ENCODE assay signal across 25 cellular contexts in the genomic region with DNA sequence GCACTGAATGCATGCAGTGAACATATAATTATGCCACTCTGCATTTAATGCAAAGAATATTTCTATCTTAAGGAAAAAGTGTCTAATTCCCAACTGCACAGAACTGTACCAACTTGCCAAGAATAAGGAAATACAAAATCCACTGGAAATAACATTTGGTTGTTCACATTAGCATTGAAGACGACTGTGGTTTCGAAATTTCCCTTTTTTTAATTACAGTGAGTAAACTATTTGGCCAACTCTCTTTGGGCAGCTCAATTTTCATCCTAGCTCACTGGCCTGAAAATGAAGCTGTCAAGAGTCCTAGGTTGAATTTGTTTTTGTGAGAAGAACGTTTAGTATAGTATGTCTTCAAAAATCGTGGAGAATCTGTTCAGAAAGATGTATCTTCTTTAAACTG.
DNase-seq lines count a peak whose midpoint lies in the region; ATAC-seq, FAIRE-seq and TF ChIP-seq lines count a peak whose summit lies in the region.
"Had no signal": no experiment of that assay in that cellular context is flagged by ENCODE, and none has a peak within 500 bp of the region (broad histone marks: within the 10 kb centered on the region; RNA-seq: fewer than 3 reads in every experiment).

No MANE protein-coding gene starts in this region.

- no peaks in the 10 kb centered on the region for H3K9me3 Mint-ChIP-seq in astrocyte (ENCODE audit: unreplicated experiment)
- H3K9me3 Mint-ChIP-seq: GM23338, HFFc6, IgD-negative memory B cell had no signal

- H3K36me3 ChIP-seq in astrocyte (ENCODE audit: insufficient read depth, low read length) (no peaks in the 10 kb centered on the region), esophagus squamous epithelium (no peaks in the 10 kb centered on the region)
- H3K36me3 ChIP-seq: BE2C had no signal

- no peaks in the 10 kb centered on the region for H3K9me3 ChIP-seq in astrocyte (ENCODE audit: insufficient read depth, low read depth, low read length)
- H3K9me3 ChIP-seq in esophagus squamous epithelium = no peaks in the 10 kb centered on the region
- H3K9me3 ChIP-seq: BE2C had no signal

- 44 to 61% methylated on average over 4 of the region's 4 CpGs for WGBS in esophagus squamous epithelium, 2 donors

- H3K27me3 Mint-ChIP-seq in astrocyte (ENCODE audit: low read depth, unreplicated experiment) = no peaks in the 10 kb centered on the region
- H3K27me3 Mint-ChIP-seq: CD4-positive, CD25-positive, alpha-beta regulatory T cell; CD8-positive, alpha-beta memory T cell; IgD-negative memory B cell had no signal

- intact Hi-C loops in esophagus squamous epithelium (cut with DNase I) = no loop called here

- TF ChIP-seq CTCF in astrocyte (IDR thresholded peaks at IDR 0.05; ENCODE audit: insufficient read depth, low read depth, low read length) (no peak), fibroblast of mammary gland (conservative IDR thresholded peaks at IDR 0.05; ENCODE audit: control insufficient read depth, insufficient read depth, low read depth, low read length) (no peak), esophagus squamous epithelium (IDR thresholded peaks at IDR 0.05) (no peak)

- no peak overlapping the region for H3K9ac ChIP-seq in astrocyte (ENCODE audit: low read length)

- no peak for ATAC-seq in HG03354 (IDR thresholded peaks at IDR 0.05; ENCODE audit: poor library complexity, severe bottlenecking, unreplicated experiment)
- ATAC-seq: GM12878, GM23338, HCT116, HepG2 had no signal

- no peaks in the 10 kb centered on the region for H4K20me1 ChIP-seq in astrocyte (ENCODE audit: insufficient read depth, low read length)

- H3K4me3 ChIP-seq in astrocyte (ENCODE audit: insufficient read depth, low read depth, low read length) = no peak overlapping the region
- H3K4me3 ChIP-seq in fibroblast of mammary gland (ENCODE audit: control insufficient read depth, low read depth, low read length) = no peak overlapping the region
- H3K4me3 ChIP-seq in esophagus squamous epithelium = no peak overlapping the region
- H3K4me3 ChIP-seq: GM12878, GM23338 had no signal

- peak; percentile 91 for FAIRE-seq in astrocyte (lab: Jason Lieb, UNC)
- FAIRE-seq: A204.1, GM12878, HepG2 had no signal

- no peak overlapping the region for H3K4me3 Mint-ChIP-seq in astrocyte (ENCODE audit: unreplicated experiment)
- H3K4me3 Mint-ChIP-seq: CD4-positive, CD25-positive, alpha-beta regulatory T cell; CD8-positive, alpha-beta memory T cell; GM23338; HFFc6; IgD-negative memory B cell had no signal

- H3K36me3 Mint-ChIP-seq in astrocyte (ENCODE audit: low read depth, unreplicated experiment) = no peaks in the 10 kb centered on the region
- H3K36me3 Mint-ChIP-seq: CD4-positive, CD25-positive, alpha-beta regulatory T cell; CD8-positive, alpha-beta memory T cell; IgD-negative memory B cell had no signal

- H3K27me3 ChIP-seq in astrocyte (ENCODE audit: insufficient read depth, low read length) (no peaks in the 10 kb centered on the region), esophagus squamous epithelium (no peaks in the 10 kb centered on the region)
- H3K27me3 ChIP-seq: BE2C had no signal

- H2AFZ ChIP-seq in astrocyte (ENCODE audit: low read depth, low read length) = no peak overlapping the region
- H2AFZ ChIP-seq: GM23338 had no signal

- no peaks in the 10 kb centered on the region for H3K4me1 ChIP-seq in astrocyte (ENCODE audit: insufficient read depth, low read length)
- H3K4me1 ChIP-seq in esophagus squamous epithelium = no peaks in the 10 kb centered on the region
- H3K4me1 ChIP-seq: BE2C had no signal

- H3K4me2 ChIP-seq in astrocyte (ENCODE audit: low read length) = no peak overlapping the region
- H3K4me2 ChIP-seq: GM23338 had no signal

- no peaks in the 10 kb centered on the region for H3K4me1 Mint-ChIP-seq in astrocyte (ENCODE audit: low read depth, unreplicated experiment)
- H3K4me1 Mint-ChIP-seq: CD4-positive, CD25-positive, alpha-beta regulatory T cell; CD8-positive, alpha-beta memory T cell; IgD-negative memory B cell had no signal

- DNase-seq in NOMO-1 treated with DMSO at 0.1 percent for 48 hours (lab: John Stamatoyannopoulos, UW; ENCODE audit: unreplicated experiment) (peak; percentile 43), astrocyte (ENCODE audit: low read depth) (no peak), fibroblast of mammary gland (ENCODE audit: low read depth) (peak; percentile 21), esophagus squamous epithelium (lab: John Stamatoyannopoulos, UW) (no peak), NCI-H226 (no peak)
- DNase-seq in effector CD4-positive, alpha-beta T cell = no peak
- DNase-seq: BE2C; C1 segment of cervical spinal cord; CD4-positive, CD25-positive, alpha-beta regulatory T cell; CD8-positive, alpha-beta memory T cell; COR-L47; DMS 273 treated with DMSO at 0.1 percent for 48 hours; DMS53; DND-41; EL; H7; HFFc6; KBM-7 had no signal

- H3K27ac Mint-ChIP-seq in astrocyte (ENCODE audit: unreplicated experiment) = no peak overlapping the region
- H3K27ac Mint-ChIP-seq: CD4-positive, CD25-positive, alpha-beta regulatory T cell; CD8-positive, alpha-beta memory T cell; GM23338; HFFc6; IgD-negative memory B cell had no signal

- no peak for TF ChIP-seq POLR2A in esophagus squamous epithelium (IDR thresholded peaks at IDR 0.05)

- H3K79me2 ChIP-seq in astrocyte (ENCODE audit: insufficient read depth, low read length) = no peaks in the 10 kb centered on the region

- H3K27ac ChIP-seq in astrocyte (ENCODE audit: low read depth, low read length) (no peak overlapping the region), esophagus squamous epithelium (no peak overlapping the region)

Comparison
In these comparisons a context has a peak if more than half of its experiments do, and no peak if none do; other contexts are left out.
1. DNase-seq: peak in NOMO-1 treated with DMSO at 0.1 percent for 48 hours (single experiment) and fibroblast of mammary gland (single experiment); none in astrocyte (single experiment), esophagus squamous epithelium (single experiment), NCI-H226 (single experiment) and effector CD4-positive, alpha-beta T cell (single experiment).